In the genomic region with DNA sequence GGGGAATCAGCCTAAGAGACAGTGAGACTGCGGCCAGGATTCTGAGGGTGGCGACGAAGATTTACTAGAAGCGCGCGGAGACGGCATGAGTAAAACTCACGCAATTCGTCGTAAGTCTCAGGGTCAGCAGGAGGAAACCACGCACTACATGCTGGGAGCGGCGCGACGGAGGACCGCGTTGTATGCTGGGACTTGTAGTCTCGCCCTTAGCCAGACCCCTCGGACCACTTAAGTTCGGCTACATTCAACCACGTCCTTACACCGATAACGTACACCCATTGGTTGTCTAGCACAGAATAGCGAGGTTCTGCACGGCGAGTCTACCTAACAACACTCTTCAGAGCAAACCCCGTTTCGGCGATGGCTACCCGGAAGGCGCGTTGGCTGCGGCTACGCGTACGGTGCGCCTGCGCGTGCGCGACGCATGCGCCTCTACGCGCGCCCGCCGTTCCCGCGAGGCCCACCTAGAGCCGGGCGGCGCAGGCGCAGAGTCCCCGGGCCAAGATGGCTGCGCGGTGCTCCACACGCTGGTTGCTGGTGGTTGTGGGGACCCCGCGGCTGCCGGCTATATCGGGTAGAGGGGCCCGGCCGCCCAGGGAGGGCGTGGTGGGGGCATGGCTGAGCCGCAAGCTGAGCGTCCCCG, we compare ENCODE assay signal across 1 cellular context.
TF ChIP-seq lines count a peak whose summit lies in the region.

TSS of gene DNAJA3 (plus strand) at position 491 of the 643 bp plus-strand sequence. CDS start at position 505, 14 bp downstream.

TF ChIP-seq in HepG2, 621 proteins besides CTCF, POLR2A, EP300 and RAD21 (continued from another document and continues in another):
- TF ChIP-seq THAP9 (CRISPR knock-in tag; IDR thresholded peaks at IDR 0.05; ENCODE audit: borderline replicate concordance) = peak; percentile 88
- TF ChIP-seq PBX3 (CRISPR knock-in tag; IDR thresholded peaks at IDR 0.05; ENCODE audit: borderline replicate concordance) = no peak
- 0 out of 2 replicates have a peak, but pooled peaks have one; percentile 35 for TF ChIP-seq GLMP (CRISPR knock-in tag; IDR thresholded peaks at IDR 0.05; ENCODE audit: borderline replicate concordance)
- no peak; the same call in 1 of the 2 replicates for TF ChIP-seq ZNF780A (CRISPR knock-in tag; IDR thresholded peaks at IDR 0.05)
- TF ChIP-seq NR3C1 (CRISPR knock-in tag; IDR thresholded peaks at IDR 0.05) = no peak
- TF ChIP-seq ZNF703 (CRISPR knock-in tag; IDR thresholded peaks at IDR 0.05; ENCODE audit: borderline replicate concordance) = no peak; the same call in 1 of the 2 replicates
- TF ChIP-seq ZNF607 (CRISPR knock-in tag; IDR thresholded peaks at IDR 0.05; ENCODE audit: borderline replicate concordance) = peak; percentile 95; the same call in 1 of the 2 replicates
- TF ChIP-seq ZNF275 (CRISPR knock-in tag; IDR thresholded peaks at IDR 0.05; ENCODE audit: borderline replicate concordance) = peak; percentile 94; the same call in 1 of the 2 replicates
- TF ChIP-seq MATR3 (CRISPR knock-in tag; IDR thresholded peaks at IDR 0.05) = no peak
- TF ChIP-seq ZNF790 (CRISPR knock-in tag; IDR thresholded peaks at IDR 0.05; ENCODE audit: borderline replicate concordance) = no peak
- TF ChIP-seq CBX5 (CRISPR knock-in tag; IDR thresholded peaks at IDR 0.05; ENCODE audit: borderline replicate concordance) = 0 out of 2 replicates have a peak, but pooled peaks have one; percentile 12
- TF ChIP-seq ATF7-NPFF (CRISPR knock-in tag; IDR thresholded peaks at IDR 0.05; ENCODE audit: low read depth) = peak; percentile 66
- no peak for TF ChIP-seq USF2 (IDR thresholded peaks at IDR 0.05; ENCODE audit: low read depth, low read length)
- TF ChIP-seq USF2 (CRISPR knock-in tag; IDR thresholded peaks at IDR 0.05; ENCODE audit: borderline replicate concordance) = no peak
- TF ChIP-seq, protein P1, sequence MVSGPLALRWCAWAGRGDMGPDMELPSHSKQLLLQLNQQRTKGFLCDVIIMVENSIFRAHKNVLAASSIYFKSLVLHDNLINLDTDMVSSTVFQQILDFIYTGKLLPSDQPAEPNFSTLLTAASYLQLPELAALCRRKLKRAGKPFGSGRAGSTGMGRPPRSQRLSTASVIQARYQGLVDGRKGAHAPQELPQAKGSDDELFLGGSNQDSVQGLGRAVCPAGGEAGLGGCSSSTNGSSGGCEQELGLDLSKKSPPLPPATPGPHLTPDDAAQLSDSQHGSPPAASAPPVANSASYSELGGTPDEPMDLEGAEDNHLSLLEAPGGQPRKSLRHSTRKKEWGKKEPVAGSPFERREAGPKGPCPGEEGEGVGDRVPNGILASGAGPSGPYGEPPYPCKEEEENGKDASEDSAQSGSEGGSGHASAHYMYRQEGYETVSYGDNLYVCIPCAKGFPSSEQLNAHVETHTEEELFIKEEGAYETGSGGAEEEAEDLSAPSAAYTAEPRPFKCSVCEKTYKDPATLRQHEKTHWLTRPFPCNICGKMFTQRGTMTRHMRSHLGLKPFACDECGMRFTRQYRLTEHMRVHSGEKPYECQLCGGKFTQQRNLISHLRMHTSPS (CRISPR knock-in tag; IDR thresholded peaks at IDR 0.05; ENCODE audit: low read depth) = no peak
- peak; percentile 68; the same call in 1 of the 3 replicates for TF ChIP-seq MXI1 (IDR thresholded peaks at IDR 0.05; ENCODE audit: borderline replicate concordance, low read depth, low read length)
- TF ChIP-seq, protein P2, sequence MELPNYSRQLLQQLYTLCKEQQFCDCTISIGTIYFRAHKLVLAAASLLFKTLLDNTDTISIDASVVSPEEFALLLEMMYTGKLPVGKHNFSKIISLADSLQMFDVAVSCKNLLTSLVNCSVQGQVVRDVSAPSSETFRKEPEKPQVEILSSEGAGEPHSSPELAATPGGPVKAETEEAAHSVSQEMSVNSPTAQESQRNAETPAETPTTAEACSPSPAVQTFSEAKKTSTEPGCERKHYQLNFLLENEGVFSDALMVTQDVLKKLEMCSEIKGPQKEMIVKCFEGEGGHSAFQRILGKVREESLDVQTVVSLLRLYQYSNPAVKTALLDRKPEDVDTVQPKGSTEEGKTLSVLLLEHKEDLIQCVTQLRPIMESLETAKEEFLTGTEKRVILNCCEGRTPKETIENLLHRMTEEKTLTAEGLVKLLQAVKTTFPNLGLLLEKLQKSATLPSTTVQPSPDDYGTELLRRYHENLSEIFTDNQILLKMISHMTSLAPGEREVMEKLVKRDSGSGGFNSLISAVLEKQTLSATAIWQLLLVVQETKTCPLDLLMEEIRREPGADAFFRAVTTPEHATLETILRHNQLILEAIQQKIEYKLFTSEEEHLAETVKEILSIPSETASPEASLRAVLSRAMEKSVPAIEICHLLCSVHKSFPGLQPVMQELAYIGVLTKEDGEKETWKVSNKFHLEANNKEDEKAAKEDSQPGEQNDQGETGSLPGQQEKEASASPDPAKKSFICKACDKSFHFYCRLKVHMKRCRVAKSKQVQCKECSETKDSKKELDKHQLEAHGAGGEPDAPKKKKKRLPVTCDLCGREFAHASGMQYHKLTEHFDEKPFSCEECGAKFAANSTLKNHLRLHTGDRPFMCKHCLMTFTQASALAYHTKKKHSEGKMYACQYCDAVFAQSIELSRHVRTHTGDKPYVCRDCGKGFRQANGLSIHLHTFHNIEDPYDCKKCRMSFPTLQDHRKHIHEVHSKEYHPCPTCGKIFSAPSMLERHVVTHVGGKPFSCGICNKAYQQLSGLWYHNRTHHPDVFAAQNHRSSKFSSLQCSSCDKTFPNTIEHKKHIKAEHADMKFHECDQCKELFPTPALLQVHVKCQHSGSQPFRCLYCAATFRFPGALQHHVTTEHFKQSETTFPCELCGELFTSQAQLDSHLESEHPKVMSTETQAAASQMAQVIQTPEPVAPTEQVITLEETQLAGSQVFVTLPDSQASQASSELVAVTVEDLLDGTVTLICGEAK (IDR thresholded peaks at IDR 0.05) = no peak
- TF ChIP-seq, protein P2 (CRISPR knock-in tag; IDR thresholded peaks at IDR 0.05) = peak; percentile 35; the same call in 1 of the 2 replicates
- no peak for TF ChIP-seq ZNF251 (CRISPR knock-in tag; IDR thresholded peaks at IDR 0.05)
- TF ChIP-seq HNF1B (CRISPR knock-in tag; IDR thresholded peaks at IDR 0.05) = no peak
- TF ChIP-seq, protein P3, sequence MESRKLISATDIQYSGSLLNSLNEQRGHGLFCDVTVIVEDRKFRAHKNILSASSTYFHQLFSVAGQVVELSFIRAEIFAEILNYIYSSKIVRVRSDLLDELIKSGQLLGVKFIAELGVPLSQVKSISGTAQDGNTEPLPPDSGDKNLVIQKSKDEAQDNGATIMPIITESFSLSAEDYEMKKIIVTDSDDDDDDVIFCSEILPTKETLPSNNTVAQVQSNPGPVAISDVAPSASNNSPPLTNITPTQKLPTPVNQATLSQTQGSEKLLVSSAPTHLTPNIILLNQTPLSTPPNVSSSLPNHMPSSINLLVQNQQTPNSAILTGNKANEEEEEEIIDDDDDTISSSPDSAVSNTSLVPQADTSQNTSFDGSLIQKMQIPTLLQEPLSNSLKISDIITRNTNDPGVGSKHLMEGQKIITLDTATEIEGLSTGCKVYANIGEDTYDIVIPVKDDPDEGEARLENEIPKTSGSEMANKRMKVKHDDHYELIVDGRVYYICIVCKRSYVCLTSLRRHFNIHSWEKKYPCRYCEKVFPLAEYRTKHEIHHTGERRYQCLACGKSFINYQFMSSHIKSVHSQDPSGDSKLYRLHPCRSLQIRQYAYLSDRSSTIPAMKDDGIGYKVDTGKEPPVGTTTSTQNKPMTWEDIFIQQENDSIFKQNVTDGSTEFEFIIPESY (CRISPR knock-in tag; IDR thresholded peaks at IDR 0.05) = peak; percentile 12; the same call in 1 of the 2 replicates
- no peak for TF ChIP-seq ZBTB7B (CRISPR knock-in tag; IDR thresholded peaks at IDR 0.05)
- TF ChIP-seq HOXA3 (CRISPR knock-in tag; IDR thresholded peaks at IDR 0.05) = no peak
- no peak; the same call in 1 of the 2 replicates for TF ChIP-seq ZNF777 (CRISPR knock-in tag; IDR thresholded peaks at IDR 0.05)
